8 cellular contexts compared by ENCODE assay signal in the genomic region with DNA sequence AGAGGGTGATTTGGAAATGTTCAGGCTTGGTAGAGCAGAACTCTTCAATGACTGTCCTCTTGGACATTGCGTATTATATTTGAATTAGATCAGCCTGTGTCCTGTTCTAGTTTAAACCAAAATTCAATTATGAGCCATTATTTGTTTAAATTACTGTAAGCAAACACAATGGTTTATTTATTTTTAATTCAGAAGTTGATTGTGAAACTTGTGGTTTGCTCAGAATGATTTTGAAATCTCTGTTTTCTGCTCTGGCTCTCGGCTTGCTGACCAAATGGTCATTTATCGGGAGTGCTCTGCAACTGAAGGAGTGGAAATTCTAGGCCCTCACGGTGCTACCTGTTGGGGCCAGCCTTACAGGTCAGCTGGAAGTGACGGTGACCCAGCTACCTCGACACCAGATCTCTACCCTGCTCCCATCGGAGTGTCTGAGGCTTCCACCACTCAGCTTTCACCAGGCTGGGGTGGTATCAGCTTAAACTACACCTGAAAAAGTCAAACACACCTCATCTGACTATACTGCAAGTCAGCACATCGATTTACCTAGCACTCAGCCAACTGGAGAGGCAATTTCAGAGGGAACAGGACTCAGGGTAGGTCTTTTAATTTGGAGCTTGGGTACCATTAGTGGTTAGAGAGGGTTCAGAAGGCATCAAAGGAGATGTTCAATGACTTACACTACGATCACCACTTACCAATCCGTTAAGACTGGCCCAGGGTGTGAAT. TPM values are rescaled to one million over a fixed set of nuclear protein-coding genes. Genes with fewer than 3 reads are reported as not detected.
DNase-seq lines count a peak whose midpoint lies in the region; TF ChIP-seq lines count a peak whose summit lies in the region.

No MANE protein-coding gene starts in this region.

- peaks cover 5% of the 10 kb centered on the region for H3K27me3 Mint-ChIP-seq in activated naive CD4-positive, alpha-beta T cell treated with anti-CD3 and anti-CD28 coated beads for 36 hours (ENCODE audit: low read depth)

- TF ChIP-seq CTCF in choroid plexus epithelial cell (conservative IDR thresholded peaks at IDR 0.05; ENCODE audit: low read depth, low read length), result no peak

- H3K4me3 ChIP-seq in choroid plexus epithelial cell (ENCODE audit: low read depth, low read length) (peak overlapping the region; percentile 86), mucosa of stomach (ENCODE audit: low read length) (peak overlapping the region; percentile 95)

- intact Hi-C loops in activated naive CD4-positive, alpha-beta T cell treated with anti-CD3 and anti-CD28 coated beads for 36 hours (cut with micrococcal nuclease), result no loop called here

- DNase-seq in activated naive CD4-positive, alpha-beta T cell treated with anti-CD3 and anti-CD28 coated beads for 36 hours, result no peak
- DNase-seq in activated naive CD4-positive, alpha-beta T cell (lab: John Stamatoyannopoulos, UW), result no peak
- DNase-seq in NCI-H748 (lab: John Stamatoyannopoulos, UW; ENCODE audit: unreplicated experiment) (peak; percentile 66), choroid plexus epithelial cell (ENCODE audit: low read depth) (peak; percentile 70), dermis blood vessel endothelial cell (no peak)
- no peak for DNase-seq in stimulated activated CD4-positive, alpha-beta T cell treated with anti-CD3 and anti-CD28 coated beads, Interleukin-4, amount 100 ng/mL, for 1 hour
- no peak for DNase-seq in activated effector memory CD4-positive, alpha-beta T cell treated with Interleukin-2 at 50 U/mL for 16 hours

- peaks cover 5% of the 10 kb centered on the region for H3K4me1 ChIP-seq in mucosa of stomach (ENCODE audit: control insufficient read depth, insufficient read depth, low read length)

- peaks cover 34% of the 10 kb centered on the region for H3K4me1 Mint-ChIP-seq in activated naive CD4-positive, alpha-beta T cell treated with anti-CD3 and anti-CD28 coated beads for 36 hours (ENCODE audit: low read depth)

- peak overlapping the region; percentile 99 for H3K27ac Mint-ChIP-seq in activated naive CD4-positive, alpha-beta T cell treated with anti-CD3 and anti-CD28 coated beads for 36 hours

- no peaks in the 10 kb centered on the region for H3K36me3 ChIP-seq in mucosa of stomach (ENCODE audit: control insufficient read depth, insufficient read depth, low read length)

- peak overlapping the region; percentile 89 for H3K4me3 Mint-ChIP-seq in activated naive CD4-positive, alpha-beta T cell treated with anti-CD3 and anti-CD28 coated beads for 36 hours

- CTCF ChIA-PET in activated naive CD4-positive, alpha-beta T cell treated with anti-CD3 and anti-CD28 coated beads for 36 hours (lab: Charles Lee), result interaction anchor here (0.7 to 2.6 kb wide), 3 partner anchors 35 to 65 kb away, joined by 3 to 28 read pairs (median 10); no protein-coding TSS in a partner anchor

- peak overlapping the region; percentile 88 for H3K9ac ChIP-seq in mucosa of stomach (ENCODE audit: low read length)

- no peaks in the 10 kb centered on the region for H3K9me3 ChIP-seq in mucosa of stomach (ENCODE audit: control insufficient read depth, low read length)

- peaks cover 5% of the 10 kb centered on the region for H3K36me3 Mint-ChIP-seq in activated naive CD4-positive, alpha-beta T cell treated with anti-CD3 and anti-CD28 coated beads for 36 hours (ENCODE audit: low read depth)

- no peaks in the 10 kb centered on the region for H3K9me3 Mint-ChIP-seq in activated naive CD4-positive, alpha-beta T cell treated with anti-CD3 and anti-CD28 coated beads for 36 hours

- no peaks in the 10 kb centered on the region for H3K27me3 ChIP-seq in mucosa of stomach (ENCODE audit: control insufficient read depth, insufficient read depth, low read length)

RNA-seq across cellular contexts. Expression of a gene that starts 36.8 kb away (rescaled TPM):
- total RNA-seq in activated naive CD4-positive, alpha-beta T cell treated with anti-CD3 and anti-CD28 coated beads for 36 hours, result 10 to 100 TPM; 18.8 to 19.9 TPM
- total RNA-seq in dermis blood vessel endothelial cell, result 68.1 and 105 TPM in 2 replicates

Comparison
In these comparisons a context has a peak if more than half of its experiments do, and no peak if none do; other contexts are left out.
1. DNase-seq: peak in NCI-H748 (single experiment) and choroid plexus epithelial cell (single experiment); none in activated naive CD4-positive, alpha-beta T cell treated with anti-CD3 and anti-CD28 coated beads for 36 hours (single experiment), activated naive CD4-positive, alpha-beta T cell (0 of 4), stimulated activated CD4-positive, alpha-beta T cell treated with anti-CD3 and anti-CD28 coated beads, Interleukin-4, amount 100 ng/mL, for 1 hour (single experiment), activated effector memory CD4-positive, alpha-beta T cell treated with Interleukin-2 at 50 U/mL for 16 hours (single experiment) and dermis blood vessel endothelial cell (single experiment).